ENCODE assay signal across 1 cellular context in genomic region chr10:623039-623438, GRCh38.
TF ChIP-seq lines count a peak whose summit lies in the region.

No MANE protein-coding gene starts in this region.

TF ChIP-seq in SK-N-SH, 30 proteins besides CTCF, POLR2A, EP300 and RAD21:
- no peak for TF ChIP-seq ZBTB33 (IDR thresholded peaks at IDR 0.05; ENCODE audit: borderline replicate concordance, low read depth)
- no peak for TF ChIP-seq CHD2 (IDR thresholded peaks at IDR 0.05; ENCODE audit: low read length, partially characterized antibody)
- TF ChIP-seq POLR2AphosphoS5 (IDR thresholded peaks at IDR 0.05; ENCODE audit: low read depth, low read length), result no peak
- no peak for TF ChIP-seq RCOR1 (IDR thresholded peaks at IDR 0.05; ENCODE audit: low read length)
- TF ChIP-seq EZH2phosphoT487 (IDR thresholded peaks at IDR 0.05; ENCODE audit: borderline replicate concordance, low read depth), result no peak
- no peak for TF ChIP-seq TAF1 (IDR thresholded peaks at IDR 0.05; ENCODE audit: borderline replicate concordance, low read depth, low read length)
- TF ChIP-seq FOSL2 (IDR thresholded peaks at IDR 0.05; ENCODE audit: borderline replicate concordance, low read depth), result no peak
